9 cellular contexts compared by ENCODE assay signal in the genomic region with DNA sequence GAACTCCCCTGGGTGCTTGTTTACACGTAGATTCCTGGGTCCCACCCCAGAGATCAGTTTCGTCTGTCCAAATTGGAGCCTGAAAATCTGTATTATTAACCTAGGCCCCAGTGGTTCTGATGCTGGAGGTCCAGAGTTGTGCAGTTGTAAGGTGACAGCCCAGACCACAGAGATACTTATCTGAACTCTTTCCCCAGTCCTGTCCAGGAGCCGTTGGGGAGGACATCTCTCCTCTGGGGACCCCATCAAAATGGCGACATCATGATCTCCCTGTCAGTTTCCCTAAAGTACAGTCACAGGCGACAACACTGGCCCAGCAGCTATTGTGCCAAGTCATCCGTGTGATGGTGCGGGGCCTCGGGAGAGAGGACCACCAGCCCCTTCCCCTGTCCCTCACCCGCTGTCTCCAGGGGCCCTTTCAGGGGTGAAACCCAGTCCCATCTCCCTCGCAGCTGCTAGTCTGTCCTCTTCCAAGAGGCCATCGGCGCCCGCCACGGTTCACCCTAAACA. TPM values are rescaled to one million over a fixed set of nuclear protein-coding genes. Genes with fewer than 3 reads are reported as not detected.
DNase-seq lines count a peak whose midpoint lies in the region; ATAC-seq and TF ChIP-seq lines count a peak whose summit lies in the region.
"Had no signal": no experiment of that assay in that cellular context is flagged by ENCODE, and none has a peak within 500 bp of the region (broad histone marks: within the 10 kb centered on the region; RNA-seq: fewer than 3 reads in every experiment).

No MANE protein-coding gene starts in this region.

- no peak for TF ChIP-seq CTCF in cardiac muscle cell (IDR thresholded peaks at IDR 0.05; ENCODE audit: low read depth, low read length)
- TF ChIP-seq CTCF in astrocyte of the spinal cord (IDR thresholded peaks at IDR 0.05; ENCODE audit: low read depth, low read length): no peak
- no peak for TF ChIP-seq CTCF in type B pancreatic cell (conservative IDR thresholded peaks at IDR 0.05)

- H3K4me3 ChIP-seq in cardiac muscle cell: peak overlapping the region; percentile 85
- peak overlapping the region; percentile 84 for H3K4me3 ChIP-seq in astrocyte of the spinal cord (ENCODE audit: low read depth, low read length)

- no peaks in the 10 kb centered on the region for H3K36me3 ChIP-seq in cardiac muscle cell

- H3K4me3 Mint-ChIP-seq in memory B cell (peak overlapping the region; percentile 99), type B pancreatic cell (peak overlapping the region; percentile 86)

- H3K27me3 ChIP-seq in cardiac muscle cell: no peaks in the 10 kb centered on the region

- no peaks in the 10 kb centered on the region for H3K4me1 ChIP-seq in cardiac muscle cell (ENCODE audit: low read depth)

- no peak overlapping the region for H3K27ac ChIP-seq in cardiac muscle cell

- DNase-seq in cardiac muscle cell (ENCODE audit: low read depth in 1 of 2, low spot score in 1 of 2): no peak
- no peak for DNase-seq in cardiac septum (ENCODE audit: low spot score)
- no peak for DNase-seq in astrocyte of the spinal cord (ENCODE audit: low read depth, low spot score)
- peak in 1 of 2 donors; percentile 79 for DNase-seq in memory B cell (ENCODE audit: low spot score in 2 of 2)
- no peak for DNase-seq in type B pancreatic cell (ENCODE audit: extremely low spot score, unreplicated experiment)
- DNase-seq in A172 (ENCODE audit: low spot score): no peak

- intact Hi-C loops in cardiac septum (cut with DNase I): loop anchor here (1.0 kb wide), 1 partner anchor 117 kb away; a partner anchor contains a TSS

- in situ Hi-C loops in astrocyte of the spinal cord (cut with HindIII; ENCODE audit: low sequenced_read_pairs): no loop called here

- H3K4me1 Mint-ChIP-seq in memory B cell: peaks cover 26% of the 10 kb centered on the region
- H3K4me1 Mint-ChIP-seq in type B pancreatic cell (ENCODE audit: unreplicated experiment): peaks cover 23% of the 10 kb centered on the region

- H3K27ac Mint-ChIP-seq in memory B cell: peak overlapping the region; percentile 99
- peak overlapping the region; percentile 75 for H3K27ac Mint-ChIP-seq in type B pancreatic cell

- no peaks in the 10 kb centered on the region for H3K9me3 ChIP-seq in cardiac muscle cell (ENCODE audit: low read depth)

- peaks cover 2% of the 10 kb centered on the region for H3K36me3 Mint-ChIP-seq in memory B cell
- no peaks in the 10 kb centered on the region for H3K36me3 Mint-ChIP-seq in type B pancreatic cell

- H3K9me3 Mint-ChIP-seq in memory B cell (no peaks in the 10 kb centered on the region), type B pancreatic cell (no peaks in the 10 kb centered on the region)

- H3K27me3 Mint-ChIP-seq in memory B cell (no peaks in the 10 kb centered on the region), type B pancreatic cell (peaks cover 35% of the 10 kb centered on the region)

- ATAC-seq in memory B cell (ENCODE audit: low read depth): peak; percentile 2
- ATAC-seq in GM21717 (IDR thresholded peaks at IDR 0.05; ENCODE audit: unreplicated experiment): no peak
- ATAC-seq in HG03521 (IDR thresholded peaks at IDR 0.05; ENCODE audit: unreplicated experiment): no peak

RNA-seq across cellular contexts. Expression of a gene that starts 0.7 kb away (rescaled TPM):
- 37.9 and 58.2 TPM in 2 replicates for total RNA-seq in cardiac muscle cell
- polyA plus RNA-seq in cardiac muscle cell: 43.9 and 60.7 TPM in 2 replicates
- 14.3 TPM for total RNA-seq in cardiac septum
- total RNA-seq in type B pancreatic cell (ENCODE audit: low replicate concordance): 19.5 TPM in 2 replicates
- total RNA-seq in A172 (2014; rRNA removed; shearing (Covaris generic)): 55.7 and 58.5 TPM in 2 replicates

RNA-seq across cellular contexts. Expression of a gene that starts 29.3 kb away (rescaled TPM):
- total RNA-seq in cardiac muscle cell (0.95 TPM in 1 of 2 replicates, not detected in the other), cardiac septum (not detected), type B pancreatic cell (ENCODE audit: low replicate concordance) (not detected in 2 replicates)
- polyA plus RNA-seq in cardiac muscle cell: 0.35 and 0.42 TPM in 2 replicates
- total RNA-seq in A172 (2014; rRNA removed; shearing (Covaris generic)): not detected in 2 replicates

RNA-seq across cellular contexts. Expression of a gene that starts 47.6 kb away (rescaled TPM):
- total RNA-seq in cardiac muscle cell (not detected in 2 replicates), cardiac septum (not detected), type B pancreatic cell (ENCODE audit: low replicate concordance) (0.67 and 3.5 TPM in 2 replicates)
- polyA plus RNA-seq in cardiac muscle cell: 0.38 TPM in 1 of 2 replicates, not detected in the other
- not detected in 2 replicates for total RNA-seq in A172 (2014; rRNA removed; shearing (Covaris generic))
- total RNA-seq: left colon had no signal
